Comparison of ENCODE assay signal across 29 cellular contexts in the genomic region with DNA sequence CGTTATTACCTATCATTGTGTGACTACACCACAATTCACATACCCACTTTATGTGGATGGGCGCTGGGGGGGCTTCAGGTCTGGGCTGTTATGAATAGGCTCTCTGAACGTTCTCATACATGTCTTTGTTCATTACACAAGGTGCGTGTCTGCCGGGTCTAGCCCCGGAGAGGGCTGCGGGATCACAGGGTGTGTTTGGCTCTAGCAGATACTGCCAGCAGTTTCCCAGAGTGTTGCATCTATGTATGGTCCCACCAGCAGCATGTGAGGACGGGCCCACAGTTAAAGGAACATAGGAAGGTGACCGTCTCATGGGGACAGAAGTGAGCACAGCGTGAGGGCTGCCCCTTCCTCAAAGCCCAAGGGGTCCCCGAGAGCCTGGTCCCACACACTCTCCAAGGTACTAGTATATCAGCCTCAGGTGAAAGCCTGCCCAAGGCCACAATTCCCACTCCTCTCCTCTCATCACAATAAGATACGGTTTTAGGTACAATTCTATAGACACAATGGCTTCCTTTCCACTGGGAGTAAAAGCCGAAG. TPM values are rescaled to one million over a fixed set of nuclear protein-coding genes. Genes with fewer than 3 reads are reported as not detected.
"Had no signal": no experiment of that assay in that cellular context is flagged by ENCODE, and none has a peak within 500 bp of the region (broad histone marks: within the 10 kb centered on the region; RNA-seq: fewer than 3 reads in every experiment).

No MANE protein-coding gene starts in this region.

- H3K27ac ChIP-seq: cardiac muscle cell, KMS-11, PC-9 had no signal

- H3K4me2 ChIP-seq: KMS-11, PC-9 had no signal

- H3K36me3 ChIP-seq: cardiac muscle cell had no signal

- FAIRE-seq: RCC 7860, TTC549 had no signal

- DNase-seq: activated CD4-positive, alpha-beta T cell treated with anti-CD3 and anti-CD28 coated beads, Interleukin-2, amount 10 ng/mL, durations not matched to agents 24 days and 14 days; activated CD4-positive, alpha-beta T cell treated with anti-CD3 and anti-CD28 coated beads, Interleukin-2, amount 50 U/mL, for 4 hours; activated CD8-positive, alpha-beta T cell treated with anti-CD3 and anti-CD28 coated beads for 36 hours; activated naive CD4-positive, alpha-beta T cell treated with anti-CD3 and anti-CD28 coated beads, Interleukin-2, amount 10 ng/mL, durations not matched to agents 7 days and 5 days; activated naive CD8-positive, alpha-beta T cell treated with anti-CD3 and anti-CD28 coated beads, Interleukin-2, amount 50 U/mL, for 24 hours; activated T-cell treated with anti-CD3 and anti-CD28 coated beads, Interleukin-2, amount 50 U/mL, for 1 hour; activated T-cell treated with anti-CD3 and anti-CD28 coated beads, Interleukin-2, amount 50 U/mL, for 72 hours; anterior cingulate cortex; NCI-H1105; NCI-H1417 treated with DMSO at 0.1 percent for 48 hours; NCI-H187 treated with DMSO at 0.1 percent for 48 hours; NCI-H2081; NCI-H2227 treated with DMSO at 0.1 percent for 48 hours; NCI-H446 treated with DMSO at 0.1 percent for 48 hours; NK-92 treated with Interleukin-12 subunit alpha and Interleukin-12 subunit beta, amount 100 ng/mL, for 24 hours; PC-9; Right ventricle myocardium superior; SW 1271; T-helper 1 cell; T-helper 2 cell; T-helper 9 cell had no signal

- H2AFZ ChIP-seq: PC-9 had no signal

- H3K4me3 ChIP-seq: cardiac muscle cell, PC-9 had no signal

- H3K27ac Mint-ChIP-seq: activated CD4-positive, alpha-beta T cell treated with anti-CD3 and anti-CD28 coated beads, Interleukin-2, amount 10 ng/mL, durations not matched to agents 24 days and 14 days; activated CD8-positive, alpha-beta T cell treated with anti-CD3 and anti-CD28 coated beads for 36 hours; activated naive CD4-positive, alpha-beta T cell treated with anti-CD3 and anti-CD28 coated beads, Interleukin-2, amount 10 ng/mL, durations not matched to agents 7 days and 5 days; activated naive CD8-positive, alpha-beta T cell; activated naive CD8-positive, alpha-beta T cell treated with anti-CD3 and anti-CD28 coated beads, Interleukin-2, amount 50 U/mL, for 24 hours; activated T-cell treated with anti-CD3 and anti-CD28 coated beads, Interleukin-2, amount 50 U/mL, for 72 hours; activated T-helper 2 cell treated with anti-CD3 and anti-CD28 coated beads, Interferon-gamma antibody, Interleukin-2, Interleukin-4, amounts not matched to agents 10 μg/mL and 5 μg/mL and 100 μg/mL, durations not matched to agents 14 hours and 24 hours and 36 hours; brain had no signal

- ATAC-seq: activated CD8-positive, alpha-beta T cell treated with anti-CD3 and anti-CD28 coated beads for 36 hours; activated naive CD8-positive, alpha-beta T cell treated with anti-CD3 and anti-CD28 coated beads, Interleukin-2, amount 50 U/mL, for 24 hours; activated T-cell treated with anti-CD3 and anti-CD28 coated beads, Interleukin-2, amount 50 U/mL, for 72 hours had no signal

- H3K36me3 Mint-ChIP-seq: activated naive CD4-positive, alpha-beta T cell treated with anti-CD3 and anti-CD28 coated beads, Interleukin-2, amount 10 ng/mL, durations not matched to agents 7 days and 5 days; activated naive CD8-positive, alpha-beta T cell; brain had no signal

- H3K27me3 ChIP-seq: cardiac muscle cell had no signal

- H3K4me1 Mint-ChIP-seq: activated CD4-positive, alpha-beta T cell treated with anti-CD3 and anti-CD28 coated beads, Interleukin-2, amount 10 ng/mL, durations not matched to agents 24 days and 14 days; activated naive CD4-positive, alpha-beta T cell treated with anti-CD3 and anti-CD28 coated beads, Interleukin-2, amount 10 ng/mL, durations not matched to agents 7 days and 5 days; activated naive CD8-positive, alpha-beta T cell treated with anti-CD3 and anti-CD28 coated beads, Interleukin-2, amount 50 U/mL, for 24 hours; central memory CD8-positive, alpha-beta T cell had no signal

- H3K9ac ChIP-seq: KMS-11 had no signal

- H3K4me3 Mint-ChIP-seq: activated CD4-positive, alpha-beta T cell treated with anti-CD3 and anti-CD28 coated beads, Interleukin-2, amount 10 ng/mL, durations not matched to agents 24 days and 14 days; activated CD8-positive, alpha-beta T cell treated with anti-CD3 and anti-CD28 coated beads for 36 hours; activated naive CD4-positive, alpha-beta T cell treated with anti-CD3 and anti-CD28 coated beads, Interleukin-2, amount 10 ng/mL, durations not matched to agents 7 days and 5 days; activated naive CD8-positive, alpha-beta T cell; activated naive CD8-positive, alpha-beta T cell treated with anti-CD3 and anti-CD28 coated beads, Interleukin-2, amount 50 U/mL, for 24 hours; activated T-cell treated with anti-CD3 and anti-CD28 coated beads, Interleukin-2, amount 50 U/mL, for 72 hours; brain; central memory CD8-positive, alpha-beta T cell had no signal

- H3K9me3 Mint-ChIP-seq: activated CD4-positive, alpha-beta T cell treated with anti-CD3 and anti-CD28 coated beads, Interleukin-2, amount 10 ng/mL, durations not matched to agents 24 days and 14 days; activated CD8-positive, alpha-beta T cell treated with anti-CD3 and anti-CD28 coated beads for 36 hours; activated naive CD4-positive, alpha-beta T cell treated with anti-CD3 and anti-CD28 coated beads, Interleukin-2, amount 10 ng/mL, durations not matched to agents 7 days and 5 days; activated naive CD8-positive, alpha-beta T cell treated with anti-CD3 and anti-CD28 coated beads, Interleukin-2, amount 50 U/mL, for 24 hours; activated T-cell treated with anti-CD3 and anti-CD28 coated beads, Interleukin-2, amount 50 U/mL, for 72 hours; activated T-helper 2 cell treated with anti-CD3 and anti-CD28 coated beads, Interferon-gamma antibody, Interleukin-2, Interleukin-4, amounts not matched to agents 10 μg/mL and 5 μg/mL and 100 μg/mL, durations not matched to agents 14 hours and 24 hours and 36 hours; central memory CD8-positive, alpha-beta T cell had no signal

- H3K27me3 Mint-ChIP-seq: activated CD4-positive, alpha-beta T cell treated with anti-CD3 and anti-CD28 coated beads, Interleukin-2, amount 10 ng/mL, durations not matched to agents 24 days and 14 days; activated CD8-positive, alpha-beta T cell treated with anti-CD3 and anti-CD28 coated beads for 36 hours; activated naive CD4-positive, alpha-beta T cell treated with anti-CD3 and anti-CD28 coated beads, Interleukin-2, amount 10 ng/mL, durations not matched to agents 7 days and 5 days; activated naive CD8-positive, alpha-beta T cell; activated naive CD8-positive, alpha-beta T cell treated with anti-CD3 and anti-CD28 coated beads, Interleukin-2, amount 50 U/mL, for 24 hours had no signal

RNA-seq across cellular contexts. Expression of gene TFCP2L1, which starts 48.8 kb away (rescaled TPM):
- total RNA-seq: activated CD4-positive, alpha-beta T cell treated with anti-CD3 and anti-CD28 coated beads, Interleukin-2, amount 10 ng/mL, durations not matched to agents 24 days and 14 days; activated T-helper 2 cell treated with anti-CD3 and anti-CD28 coated beads, Interferon-gamma antibody, Interleukin-2, Interleukin-4, amounts not matched to agents 10 μg/mL and 5 μg/mL and 100 μg/mL, durations not matched to agents 14 hours and 24 hours and 36 hours; cardiac muscle cell had no signal
